Comparison of ENCODE assay signal across 23 cellular contexts in genomic region chr11:65623852-65624616, GRCh38. TPM values are rescaled to one million over a fixed set of nuclear protein-coding genes. Genes with fewer than 3 reads are reported as not detected.
DNase-seq lines count a peak whose midpoint lies in the region; ATAC-seq, FAIRE-seq and TF ChIP-seq lines count a peak whose summit lies in the region.
"Had no signal": no experiment of that assay in that cellular context is flagged by ENCODE, and none has a peak within 500 bp of the region (broad histone marks: within the 10 kb centered on the region; RNA-seq: fewer than 3 reads in every experiment).

No MANE protein-coding gene starts in this region.

- in situ Hi-C loops in K562 (cut with MboI): no loop called here

- CTCF ChIA-PET in K562 (lab: Yijun Ruan, JAX; ENCODE audit: low intra/inter-chr PET ratio): no interaction called here

- TF ChIP-seq CTCF in K562 (IDR thresholded peaks at IDR 0.05 in 2 of 3, conservative IDR thresholded peaks at IDR 0.05 in 1 of 3; ENCODE audit: insufficient read depth in 2 of 3, low read depth in 1 of 3, low read length in 3 of 3): no peak

- TF ChIP-seq RAD21 in K562 (CRISPR knock-in tag; conservative IDR thresholded peaks at IDR 0.05 in 1 of 2, IDR thresholded peaks at IDR 0.05 in 1 of 2): no peak

- H3K9ac ChIP-seq in K562 (ENCODE audit: insufficient read depth in 1 of 2, low read depth in 2 of 2, low read length in 2 of 2): peak overlapping the region in 1 of 2 experiments; percentile 76; a peak in 2 of 4 replicates
- H3K9ac ChIP-seq: GM23248 had no signal

- no peak for DNase-seq in stimulated activated naive CD8-positive, alpha-beta T cell treated with anti-CD3 and anti-CD28 coated beads, Interleukin-15, amount 100 ng/mL, for 72 hours
- no peak for DNase-seq in stimulated activated naive CD8-positive, alpha-beta T cell treated with anti-CD3 and anti-CD28 coated beads, Interleukin-15, Interleukin-2, amounts not matched to agents 100 U/mL and 50 U/mL, for 24 hours
- no peak for DNase-seq in K562 (ENCODE audit: extremely low read depth in 1 of 4, low spot score in 3 of 4)
- DNase-seq: BE2C; CD4-positive, alpha-beta T cell; COR-L47; DMS79; GM23248; H9; HFFc6; KG1; NCI-H1092; NCI-H1436; NCI-H187 treated with DMSO at 0.1 percent for 48 hours; NCI-H2107; NCI-H446 treated with DMSO at 0.1 percent for 48 hours; NCI-H526 treated with DMSO at 0.1 percent for 48 hours; PC-3; SHP77 had no signal

- no TSS peak for BruUV-seq in K562 (replicated peaks; lab: Mats Ljungman, UMichigan)

- H3K9me3 Mint-ChIP-seq in stimulated activated naive CD8-positive, alpha-beta T cell treated with anti-CD3 and anti-CD28 coated beads, Interleukin-15, amount 100 ng/mL, for 72 hours: no peaks in the 10 kb centered on the region
- H3K9me3 Mint-ChIP-seq: CD4-positive, alpha-beta T cell; H9; HFFc6 had no signal

- H3K36me3 ChIP-seq in K562 (ENCODE audit: control insufficient read depth, insufficient read depth, low read length): peaks cover 94% of the 10 kb centered on the region; the same call in 2 of the 3 replicates

- H3K4me2 ChIP-seq in K562 (ENCODE audit: insufficient read depth, low read length): no peak overlapping the region
- H3K4me2 ChIP-seq: A549 had no signal

- H3K79me2 ChIP-seq in K562 (ENCODE audit: control insufficient read depth, insufficient read depth, low read length): no peaks in the 10 kb centered on the region; the same call in 2 of the 3 replicates

- H2AFZ ChIP-seq in K562 (ENCODE audit: low read depth, low read length): no peak overlapping the region
- H2AFZ ChIP-seq: GM23248 had no signal

- POLR2A ChIA-PET in K562 (lab: Yijun Ruan, JAX): interaction anchor here (0.5 to 3.1 kb wide), 6 partner anchors 9 to 201 kb away, joined by 3 to 11 read pairs (median 5); partner anchors contain the start of genes NEAT1, PCNX3 and SIPA1

- intact Hi-C loops in K562 (cut with micrococcal nuclease): no loop called here

- H3K4me3 ChIP-seq in K562: no peak overlapping the region
- H3K4me3 ChIP-seq: A549, GM23248 had no signal

- peaks cover 34% of the 10 kb centered on the region for H3K4me1 Mint-ChIP-seq in stimulated activated naive CD8-positive, alpha-beta T cell treated with anti-CD3 and anti-CD28 coated beads, Interleukin-15, amount 100 ng/mL, for 72 hours
- H3K4me1 Mint-ChIP-seq: H9 had no signal

- H3K4me3 Mint-ChIP-seq in stimulated activated naive CD8-positive, alpha-beta T cell treated with anti-CD3 and anti-CD28 coated beads, Interleukin-15, amount 100 ng/mL, for 72 hours: no peak overlapping the region
- H3K4me3 Mint-ChIP-seq: CD4-positive, alpha-beta T cell; H9; HFFc6 had no signal

- H3K9me3 ChIP-seq in K562 (replicated peaks; ENCODE audit: control insufficient read depth, insufficient read depth, low read depth, low read length): no peaks in the 10 kb centered on the region
- H3K9me3 ChIP-seq: A549, BE2C had no signal

- H3K27ac ChIP-seq in K562 (ENCODE audit: extremely low read depth, low read depth, low read length): no peak overlapping the region
- H3K27ac ChIP-seq: A549, GM23248 had no signal

- 0 out of 2 replicates have a peak, but pooled peaks cover 3% of the 10 kb centered on the region for H4K20me1 ChIP-seq in K562 (replicated peaks; ENCODE audit: control insufficient read depth, insufficient read depth, low read length)

- no peak overlapping the region for H3K27ac Mint-ChIP-seq in stimulated activated naive CD8-positive, alpha-beta T cell treated with anti-CD3 and anti-CD28 coated beads, Interleukin-15, amount 100 ng/mL, for 72 hours
- H3K27ac Mint-ChIP-seq: CD4-positive, alpha-beta T cell; HFFc6 had no signal

- 92% methylated on average over 17 of the region's 25 CpGs for WGBS in K562 (ENCODE audit: insufficient coverage, low coverage, missing lambda C conversion rate)

- no peaks in the 10 kb centered on the region for H3K27me3 Mint-ChIP-seq in stimulated activated naive CD8-positive, alpha-beta T cell treated with anti-CD3 and anti-CD28 coated beads, Interleukin-15, amount 100 ng/mL, for 72 hours
- H3K27me3 Mint-ChIP-seq: CD4-positive, alpha-beta T cell had no signal

- H3K4me1 ChIP-seq in K562 (replicated peaks in 1 of 2; ENCODE audit: control insufficient read depth in 2 of 2, insufficient read depth in 2 of 2, low read length in 2 of 2): peaks cover 0 to 40% of the 10 kb centered on the region in 2 experiments; a peak in 1 of 5 replicates
- H3K4me1 ChIP-seq: A549, BE2C had no signal

- TF ChIP-seq POLR2A in K562 (conservative IDR thresholded peaks at IDR 0.05): no peak

- no peak for FAIRE-seq in K562 (lab: Jason Lieb, UNC)
- FAIRE-seq: A549 had no signal

- H3K27me3 ChIP-seq in K562 (ENCODE audit: control insufficient read depth in 2 of 2, insufficient read depth in 2 of 2, low read length in 2 of 2): no peaks in the 10 kb centered on the region
- H3K27me3 ChIP-seq: BE2C had no signal

- peak; percentile 19 for ATAC-seq in stimulated activated naive CD8-positive, alpha-beta T cell treated with anti-CD3 and anti-CD28 coated beads, Interleukin-15, amount 100 ng/mL, for 72 hours
- ATAC-seq in stimulated activated naive CD8-positive, alpha-beta T cell treated with anti-CD3 and anti-CD28 coated beads, Interleukin-15, Interleukin-2, amounts not matched to agents 100 U/mL and 50 U/mL, for 24 hours: no peak
- no peak for ATAC-seq in K562
- ATAC-seq in HG03460 (IDR thresholded peaks at IDR 0.05; ENCODE audit: unreplicated experiment): no peak
- no peak for ATAC-seq in GM21576 (IDR thresholded peaks at IDR 0.05; ENCODE audit: unreplicated experiment)
- ATAC-seq: PC-3 had no signal

- TF ChIP-seq EP300 in K562 (IDR thresholded peaks at IDR 0.05; ENCODE audit: low read length): no peak

- no peaks in the 10 kb centered on the region for H3K9me1 ChIP-seq in K562 (ENCODE audit: control insufficient read depth, insufficient read depth, low read length)

RNA-seq across cellular contexts. Expression of gene PCNX3, which starts 8.5 kb away (rescaled TPM):
- 75.0 and 267 TPM in 2 replicates for total RNA-seq in K562 (2011; cell fraction: chromatin; rRNA removed; ENCODE audit: low replicate concordance)
- 170 and 187 TPM in 2 replicates for total RNA-seq in K562 (2011; cell fraction: nucleolus; rRNA removed)
- 110 and 119 TPM in 2 replicates for total RNA-seq in K562 (2011; cell fraction: nucleoplasm; rRNA removed)
- total RNA-seq in K562 (2014; rRNA removed) (21.3 and 24.3 TPM in 2 replicates), K562 (2014; rRNA removed; fragmentation: Illumina TruSeq; extraction: Trizol) (2.5 and 4.3 TPM in 2 replicates), K562 (2015; rRNA removed; fragmentation: Illumina TruSeq; extraction: Trizol) (13.9 and 14.1 TPM in 2 replicates), K562 (2021) (40.0 and 47.8 TPM in 2 replicates)
- polyA plus RNA-seq in K562 (2011; rRNA removed) (9.2 and 19.0 TPM in 2 replicates), K562 (2014; fragmentation: Illumina TruSeq; extraction: Trizol) (12.8 and 28.6 TPM in 2 replicates), K562 (2014; fragmentation: Nextera tagmentation; extraction: Ambion mirVana) (under 1 TPM; 0.11 to 0.29 TPM), K562 (2014; rRNA removed) (30.1 and 32.8 TPM in 2 replicates)
- polyA plus RNA-seq in K562 (2011; cell fraction: cytosol; rRNA removed): 17.7 and 33.4 TPM in 2 replicates
- polyA plus RNA-seq in K562 (2011; cell fraction: nucleus; rRNA removed): 87.8 and 157 TPM in 2 replicates
- polyA plus RNA-seq in K562 (2012): 25.3 and 40.1 TPM in 2 replicates
- polyA minus RNA-seq in K562 (2011; rRNA and poly(A)+ RNA removed): 8.4 and 10.6 TPM in 2 replicates
- 25.9 and 35.1 TPM in 2 replicates for polyA minus RNA-seq in K562 (2011; cell fraction: cytosol; rRNA and poly(A)+ RNA removed)
- polyA minus RNA-seq in K562 (2011; cell fraction: nucleus; rRNA and poly(A)+ RNA removed): 43.0 and 43.9 TPM in 2 replicates

RNA-seq across cellular contexts. Expression of gene MAP3K11, which starts 10.0 kb away (rescaled TPM):
- 60.6 and 168 TPM in 2 replicates for total RNA-seq in K562 (2011; cell fraction: chromatin; rRNA removed; ENCODE audit: low replicate concordance)
- 72.6 and 83.4 TPM in 2 replicates for total RNA-seq in K562 (2011; cell fraction: nucleolus; rRNA removed)
- 51.5 and 63.5 TPM in 2 replicates for total RNA-seq in K562 (2011; cell fraction: nucleoplasm; rRNA removed)
- total RNA-seq in K562 (2014; rRNA removed): 28.7 and 39.9 TPM in 2 replicates
- total RNA-seq in K562 (2014; rRNA removed; fragmentation: Illumina TruSeq; extraction: Trizol): 5.4 and 9.0 TPM in 2 replicates
- 18.2 and 20.5 TPM in 2 replicates for total RNA-seq in K562 (2015; rRNA removed; fragmentation: Illumina TruSeq; extraction: Trizol)
- 42.7 and 47.7 TPM in 2 replicates for total RNA-seq in K562 (2021)
- 13.1 and 18.0 TPM in 2 replicates for polyA plus RNA-seq in K562 (2011; rRNA removed)
- 19.3 and 52.1 TPM in 2 replicates for polyA plus RNA-seq in K562 (2011; cell fraction: cytosol; rRNA removed)
- polyA plus RNA-seq in K562 (2011; cell fraction: nucleus; rRNA removed): 31.1 and 52.1 TPM in 2 replicates
- 35.9 and 37.4 TPM in 2 replicates for polyA plus RNA-seq in K562 (2012)
- 12.2 and 23.0 TPM in 2 replicates for polyA plus RNA-seq in K562 (2014; fragmentation: Illumina TruSeq; extraction: Trizol)
- polyA plus RNA-seq in K562 (2014; fragmentation: Nextera tagmentation; extraction: Ambion mirVana): 1 to 10 TPM in 1 of 2 experiments, under 1 TPM in 1; 0.77 to 1.6 TPM
- polyA plus RNA-seq in K562 (2014; rRNA removed): 25.0 and 31.6 TPM in 2 replicates
- 14.7 TPM in 2 replicates for polyA minus RNA-seq in K562 (2011; rRNA and poly(A)+ RNA removed)
- polyA minus RNA-seq in K562 (2011; cell fraction: cytosol; rRNA and poly(A)+ RNA removed): 23.4 and 26.2 TPM in 2 replicates
- 24.2 and 31.1 TPM in 2 replicates for polyA minus RNA-seq in K562 (2011; cell fraction: nucleus; rRNA and poly(A)+ RNA removed)

RNA-seq across cellular contexts. Expression of gene SIPA1, which starts 13.9 kb away (rescaled TPM):
- 26.8 and 126 TPM in 2 replicates for total RNA-seq in K562 (2011; cell fraction: chromatin; rRNA removed; ENCODE audit: low replicate concordance)
- 79.4 and 96.4 TPM in 2 replicates for total RNA-seq in K562 (2011; cell fraction: nucleolus; rRNA removed)
- 35.7 and 43.0 TPM in 2 replicates for total RNA-seq in K562 (2011; cell fraction: nucleoplasm; rRNA removed)
- total RNA-seq in K562 (2014; rRNA removed): 45.7 and 56.0 TPM in 2 replicates
- total RNA-seq in K562 (2014; rRNA removed; fragmentation: Illumina TruSeq; extraction: Trizol): 12.4 and 14.2 TPM in 2 replicates
- total RNA-seq in K562 (2015; rRNA removed; fragmentation: Illumina TruSeq; extraction: Trizol): 28.3 and 29.2 TPM in 2 replicates
- total RNA-seq in K562 (2021): 83.1 and 85.8 TPM in 2 replicates
- 16.8 and 31.3 TPM in 2 replicates for polyA plus RNA-seq in K562 (2011; rRNA removed)
- 19.5 and 74.2 TPM in 2 replicates for polyA plus RNA-seq in K562 (2011; cell fraction: cytosol; rRNA removed)
- 72.0 and 175 TPM in 2 replicates for polyA plus RNA-seq in K562 (2011; cell fraction: nucleus; rRNA removed)
- 54.8 and 65.0 TPM in 2 replicates for polyA plus RNA-seq in K562 (2012)
- polyA plus RNA-seq in K562 (2014; fragmentation: Illumina TruSeq; extraction: Trizol): 15.5 and 30.0 TPM in 2 replicates
- polyA plus RNA-seq in K562 (2014; fragmentation: Nextera tagmentation; extraction: Ambion mirVana): 1 to 10 TPM in 1 of 2 experiments, under 1 TPM in 1; 0.25 to 1.4 TPM
- polyA plus RNA-seq in K562 (2014; rRNA removed): 34.7 and 37.2 TPM in 2 replicates
- 15.4 and 26.3 TPM in 2 replicates for polyA minus RNA-seq in K562 (2011; rRNA and poly(A)+ RNA removed)
- polyA minus RNA-seq in K562 (2011; cell fraction: cytosol; rRNA and poly(A)+ RNA removed): 43.1 and 44.1 TPM in 2 replicates
- polyA minus RNA-seq in K562 (2011; cell fraction: nucleus; rRNA and poly(A)+ RNA removed): 26.3 and 33.0 TPM in 2 replicates

RNA-seq across cellular contexts. Expression of gene KCNK7, which starts 28.4 kb away (rescaled TPM):
- total RNA-seq in K562 (2011; cell fraction: chromatin; rRNA removed; ENCODE audit: low replicate concordance): 0.33 and 1.00 TPM in 2 replicates
- total RNA-seq in K562 (2011; cell fraction: nucleolus; rRNA removed): 0.26 TPM in 1 of 2 replicates, not detected in the other
- 0.29 TPM in 1 of 2 replicates, not detected in the other for total RNA-seq in K562 (2011; cell fraction: nucleoplasm; rRNA removed)
- total RNA-seq in K562 (2014; rRNA removed) (not detected in 2 replicates), K562 (2014; rRNA removed; fragmentation: Illumina TruSeq; extraction: Trizol) (not detected in 2 replicates), K562 (2015; rRNA removed; fragmentation: Illumina TruSeq; extraction: Trizol) (not detected in 2 replicates), K562 (2021) (0.40 TPM in 1 of 2 replicates, not detected in the other)
- polyA plus RNA-seq in K562 (2011; rRNA removed) (not detected in 2 replicates), K562 (2014; fragmentation: Illumina TruSeq; extraction: Trizol) (not detected in 2 replicates), K562 (2014; fragmentation: Nextera tagmentation; extraction: Ambion mirVana) (not detected), K562 (2014; rRNA removed) (0.07 TPM in 1 of 2 replicates, not detected in the other)
- 0.28 TPM in 1 of 2 replicates, not detected in the other for polyA plus RNA-seq in K562 (2011; cell fraction: cytosol; rRNA removed)
- not detected in 2 replicates for polyA plus RNA-seq in K562 (2011; cell fraction: nucleus; rRNA removed)
- 0.39 and 0.58 TPM in 2 replicates for polyA plus RNA-seq in K562 (2012)
- polyA minus RNA-seq in K562 (2011; rRNA and poly(A)+ RNA removed): not detected in 2 replicates
- not detected in 2 replicates for polyA minus RNA-seq in K562 (2011; cell fraction: cytosol; rRNA and poly(A)+ RNA removed)
- polyA minus RNA-seq in K562 (2011; cell fraction: nucleus; rRNA and poly(A)+ RNA removed): 0.27 TPM in 1 of 2 replicates, not detected in the other
- total RNA-seq: GM23248, RPMI7951 had no signal
- polyA plus RNA-seq: GM23248 had no signal

RNA-seq across cellular contexts. Expression of gene RELA, which starts 38.7 kb away (rescaled TPM):
- total RNA-seq in K562 (2011; cell fraction: chromatin; rRNA removed; ENCODE audit: low replicate concordance): 79.5 and 201 TPM in 2 replicates
- 107 and 114 TPM in 2 replicates for total RNA-seq in K562 (2011; cell fraction: nucleolus; rRNA removed)
- total RNA-seq in K562 (2011; cell fraction: nucleoplasm; rRNA removed): 101 and 117 TPM in 2 replicates
- total RNA-seq in K562 (2014; rRNA removed) (33.4 and 37.6 TPM in 2 replicates), K562 (2014; rRNA removed; fragmentation: Illumina TruSeq; extraction: Trizol) (13.6 and 14.2 TPM in 2 replicates), K562 (2015; rRNA removed; fragmentation: Illumina TruSeq; extraction: Trizol) (20.6 and 21.0 TPM in 2 replicates), K562 (2021) (52.2 and 62.0 TPM in 2 replicates)
- polyA plus RNA-seq in K562 (2011; rRNA removed) (17.0 and 30.8 TPM in 2 replicates), K562 (2014; fragmentation: Illumina TruSeq; extraction: Trizol) (46.8 and 67.4 TPM in 2 replicates), K562 (2014; fragmentation: Nextera tagmentation; extraction: Ambion mirVana) (1 to 10 TPM; 6.0 to 6.4 TPM), K562 (2014; rRNA removed) (30.1 and 31.1 TPM in 2 replicates)
- 15.4 and 23.1 TPM in 2 replicates for polyA plus RNA-seq in K562 (2011; cell fraction: cytosol; rRNA removed)
- polyA plus RNA-seq in K562 (2011; cell fraction: nucleus; rRNA removed): 129 and 168 TPM in 2 replicates
- polyA plus RNA-seq in K562 (2012): 45.8 and 53.1 TPM in 2 replicates
- polyA minus RNA-seq in K562 (2011; rRNA and poly(A)+ RNA removed): 24.3 and 24.4 TPM in 2 replicates
- polyA minus RNA-seq in K562 (2011; cell fraction: cytosol; rRNA and poly(A)+ RNA removed): 25.8 and 34.8 TPM in 2 replicates
- 58.0 and 73.5 TPM in 2 replicates for polyA minus RNA-seq in K562 (2011; cell fraction: nucleus; rRNA and poly(A)+ RNA removed)
